20 cellular contexts compared by ENCODE assay signal in the genomic region with DNA sequence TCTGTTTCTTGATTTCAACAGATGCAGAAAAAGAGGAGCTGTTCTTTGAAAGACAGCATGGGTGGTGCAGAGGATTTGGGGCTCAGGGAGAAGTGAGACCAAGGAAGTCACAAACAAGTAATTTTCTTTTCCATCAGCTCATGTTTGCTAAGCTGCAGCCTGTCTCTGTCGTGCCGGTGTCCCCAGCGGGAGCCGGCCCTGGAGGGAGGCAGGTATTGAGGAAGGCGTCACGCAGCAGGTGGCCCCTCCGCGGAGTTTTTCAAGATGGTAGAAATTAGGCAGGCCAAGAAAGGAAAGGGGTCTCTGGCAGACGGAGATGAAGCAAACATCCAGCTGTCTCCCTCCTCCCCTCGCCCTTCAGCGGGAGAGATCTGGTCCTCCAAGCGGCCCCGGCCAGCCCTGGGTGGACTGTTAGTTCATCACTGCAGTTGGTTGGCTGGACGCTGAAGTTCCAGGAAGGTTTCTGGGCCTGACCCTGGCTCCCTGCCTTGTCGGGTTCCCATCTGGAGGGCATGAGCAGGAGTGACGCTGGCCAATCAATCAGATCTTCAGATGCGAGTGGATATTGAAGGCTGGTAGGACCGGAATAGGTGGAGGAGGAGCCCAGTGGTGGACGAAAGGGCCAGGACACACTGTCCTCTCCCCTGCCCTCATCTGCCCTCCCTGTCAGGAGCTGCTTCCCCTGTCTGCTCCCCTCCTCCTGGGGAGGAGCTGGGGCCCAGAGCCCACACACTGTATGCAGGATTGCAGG. TPM values are rescaled to one million over a fixed set of nuclear protein-coding genes. Genes with fewer than 3 reads are reported as not detected.
A peak's percentile ranks its signal among the peaks of the same experiment; 100 is the strongest.
DNase-seq lines count a peak whose midpoint lies in the region; ATAC-seq, FAIRE-seq and TF ChIP-seq lines count a peak whose summit lies in the region.
"Had no signal": no experiment of that assay in that cellular context is flagged by ENCODE, and none has a peak within 500 bp of the region (broad histone marks: within the 10 kb centered on the region; RNA-seq: fewer than 3 reads in every experiment).

No MANE protein-coding gene starts in this region.

- H3K27ac ChIP-seq in astrocyte (ENCODE audit: low read depth, low read length) (no peak overlapping the region), neuronal stem cell (replicated peaks; ENCODE audit: low read length) (peak overlapping the region; percentile 51), H9 (ENCODE audit: insufficient read length, low read depth, low read length) (no peak overlapping the region)
- H3K27ac ChIP-seq: adrenal gland had no signal

- H4K91ac ChIP-seq in neuronal stem cell (ENCODE audit: low read depth, low read length, poor library complexity): no peak overlapping the region
- H4K91ac ChIP-seq in H9 (ENCODE audit: insufficient read length, low read depth, low read length): no peak overlapping the region

- peaks cover 30% of the 10 kb centered on the region for H3K27me3 Mint-ChIP-seq in astrocyte (ENCODE audit: low read depth, unreplicated experiment)
- peaks cover 7% of the 10 kb centered on the region; the same call in 1 of the 2 replicates for H3K27me3 Mint-ChIP-seq in H9 (ENCODE audit: low read depth)
- H3K27me3 Mint-ChIP-seq: activated T-helper 17 cell treated with anti-CD3 and anti-CD28 coated beads, Interleukin-2, amount 50 U/mL, for 72 hours had no signal

- no peak overlapping the region for H3K27ac Mint-ChIP-seq in astrocyte (ENCODE audit: unreplicated experiment)
- no peak overlapping the region for H3K27ac Mint-ChIP-seq in H9
- H3K27ac Mint-ChIP-seq: activated T-helper 17 cell treated with anti-CD3 and anti-CD28 coated beads, Interleukin-2, amount 50 U/mL, for 72 hours had no signal

- ATAC-seq in GM21723 (IDR thresholded peaks at IDR 0.05; ENCODE audit: unreplicated experiment): peak; percentile 10
- ATAC-seq: activated T-helper 17 cell treated with anti-CD3 and anti-CD28 coated beads, Interleukin-2, amount 50 U/mL, for 72 hours had no signal

- H3K4me3 Mint-ChIP-seq in astrocyte (ENCODE audit: unreplicated experiment) (no peak overlapping the region), H9 (no peak overlapping the region; a peak in 1 of 5 replicates)
- H3K4me3 Mint-ChIP-seq: activated T-helper 17 cell treated with anti-CD3 and anti-CD28 coated beads, Interleukin-2, amount 50 U/mL, for 72 hours had no signal

- H2BK20ac ChIP-seq in H9 (ENCODE audit: low read depth, low read length, poor library complexity, severe bottlenecking): no peak overlapping the region

- H3K79me2 ChIP-seq in astrocyte (ENCODE audit: insufficient read depth, low read length) (no peaks in the 10 kb centered on the region), H9 (ENCODE audit: insufficient read depth, low read length) (no peaks in the 10 kb centered on the region)

- WGBS in neuronal stem cell (ENCODE audit: extremely low coverage in 2 of 2, insufficient read length in 2 of 2, insufficient replicate concordance in 1 of 2), 2 donors: no CpG with 5 or more reads among the region's 19 CpGs
- no CpG with 5 or more reads among the region's 19 CpGs for WGBS in H9 (ENCODE audit: extremely low coverage, insufficient read length, low lambda C conversion rate)

- H3K56ac ChIP-seq in H9 (ENCODE audit: insufficient read length, low read depth, low read length): no peak overlapping the region

- no peak overlapping the region for H2BK12ac ChIP-seq in neuronal stem cell (ENCODE audit: low read length)
- H2BK12ac ChIP-seq in H9 (ENCODE audit: insufficient read length, low read depth, low read length): no peak overlapping the region

- H3K36me3 Mint-ChIP-seq in astrocyte (ENCODE audit: low read depth, unreplicated experiment) (no peaks in the 10 kb centered on the region), H9 (ENCODE audit: insufficient read depth in 1 of 3, low read depth in 3 of 3) (no peaks in the 10 kb centered on the region)

- H3K79me1 ChIP-seq in neuronal stem cell (ENCODE audit: low read depth, low read length) (peaks cover 1% of the 10 kb centered on the region), H9 (ENCODE audit: insufficient read depth, low read depth, low read length, poor library complexity, severe bottlenecking) (no peaks in the 10 kb centered on the region)

- H3K4me1 Mint-ChIP-seq in astrocyte (ENCODE audit: low read depth, unreplicated experiment) (no peaks in the 10 kb centered on the region), H9 (peaks cover 15 to 25% of the 10 kb centered on the region in 2 experiments)
- H3K4me1 Mint-ChIP-seq: activated T-helper 17 cell treated with anti-CD3 and anti-CD28 coated beads, Interleukin-2, amount 50 U/mL, for 72 hours had no signal

- peak overlapping the region; percentile 63 for H2BK5ac ChIP-seq in neuronal stem cell (ENCODE audit: low read length)
- no peak overlapping the region for H2BK5ac ChIP-seq in H9 (ENCODE audit: insufficient read length, low read length)

- peak overlapping the region; percentile 21 for H2AFZ ChIP-seq in astrocyte (ENCODE audit: low read depth, low read length)
- peak overlapping the region; percentile 50 for H2AFZ ChIP-seq in neuronal stem cell (ENCODE audit: low read length)
- H2AFZ ChIP-seq in H9 (ENCODE audit: low read length): no peak overlapping the region

- DNase-seq in MV-4-11 (lab: John Stamatoyannopoulos, UW) (peak; percentile 8), astrocyte (ENCODE audit: low read depth) (no peak), neuronal stem cell (ENCODE audit: low spot score) (no peak), H9 (no peak), NCI-H446 treated with DMSO at 0.1 percent for 48 hours (lab: John Stamatoyannopoulos, UW) (no peak)
- DNase-seq in stimulated activated naive CD4-positive, alpha-beta T cell (lab: John Stamatoyannopoulos, UW): no peak
- no peak for DNase-seq in activated T-cell treated with anti-CD3 and anti-CD28 coated beads, Interleukin-2, amount 50 U/mL, for 48 hours
- DNase-seq: activated CD8-positive, alpha-beta memory T cell treated with anti-CD3 and anti-CD28 coated beads for 24 hours; Calu3; central memory CD4-positive, alpha-beta T cell; GF-D8; Karpas-422; kidney; NCI-H2029 treated with DMSO at 0.1 percent for 48 hours; stimulated activated CD4-positive, alpha-beta T cell treated with anti-CD3 and anti-CD28 coated beads, Interleukin-2, amount 100 ng/mL, for 24 hours; T-helper 1 cell had no signal

- peak overlapping the region; percentile 74 for H2BK15ac ChIP-seq in neuronal stem cell (ENCODE audit: low read length)
- no peak overlapping the region for H2BK15ac ChIP-seq in H9 (ENCODE audit: low read depth, low read length)

- H3K4me3 ChIP-seq in astrocyte (ENCODE audit: insufficient read depth, low read depth, low read length): no peak overlapping the region
- H3K4me3 ChIP-seq in neuronal stem cell (ENCODE audit: low read length in 2 of 2): no peak overlapping the region
- H3K4me3 ChIP-seq: adrenal gland had no signal

- H3K4ac ChIP-seq in neuronal stem cell (ENCODE audit: low read length): no peak overlapping the region
- H3K4ac ChIP-seq in H9 (ENCODE audit: low read depth, low read length): no peak overlapping the region

- no peak overlapping the region for H3K9ac ChIP-seq in astrocyte (ENCODE audit: low read length)
- no peak overlapping the region for H3K9ac ChIP-seq in neuronal stem cell (ENCODE audit: low read depth, low read length, poor library complexity)
- no peak overlapping the region for H3K9ac ChIP-seq in H9 (ENCODE audit: extremely low read depth, insufficient read length, low read length)

- H3K4me1 ChIP-seq in astrocyte (ENCODE audit: insufficient read depth, low read length) (no peaks in the 10 kb centered on the region), neuronal stem cell (ENCODE audit: control insufficient read depth in 2 of 2, insufficient read depth in 1 of 2, low read depth in 1 of 2, low read length in 2 of 2) (peaks cover 0 to 8% of the 10 kb centered on the region in 2 donors), H9 (ENCODE audit: insufficient read depth, low read length) (no peaks in the 10 kb centered on the region)
- H3K4me1 ChIP-seq: adrenal gland had no signal

- H2BK120ac ChIP-seq in neuronal stem cell (ENCODE audit: low read depth, low read length) (peak overlapping the region; percentile 65), H9 (ENCODE audit: low read depth, low read length, poor library complexity, severe bottlenecking) (no peak overlapping the region)

- H3K23ac ChIP-seq in neuronal stem cell (ENCODE audit: low read depth, low read length, poor library complexity): peak overlapping the region; percentile 44
- no peak overlapping the region for H3K23ac ChIP-seq in H9 (ENCODE audit: insufficient read length, low read depth, low read length)

- H3K4me2 ChIP-seq in astrocyte (ENCODE audit: low read length): no peak overlapping the region
- H3K4me2 ChIP-seq in neuronal stem cell (ENCODE audit: insufficient read depth, low read length, poor library complexity, severe bottlenecking): no peak overlapping the region
- H3K4me2 ChIP-seq in H9 (ENCODE audit: insufficient read depth, insufficient read length, low read length): no peak overlapping the region

- H3K27me3 ChIP-seq in astrocyte (ENCODE audit: insufficient read depth, low read length) (peaks cover 10% of the 10 kb centered on the region), neuronal stem cell (ENCODE audit: control insufficient read depth in 3 of 3, insufficient read depth in 3 of 3, low read depth in 1 of 3, low read length in 3 of 3) (peaks cover 0 to 22% (median 0%) of the 10 kb centered on the region in 3 experiments), H9 (ENCODE audit: insufficient read depth, low read length) (no peaks in the 10 kb centered on the region)
- H3K27me3 ChIP-seq: adrenal gland had no signal

- H4K20me1 ChIP-seq in astrocyte (ENCODE audit: insufficient read depth, low read length): no peaks in the 10 kb centered on the region
- no peaks in the 10 kb centered on the region for H4K20me1 ChIP-seq in H9 (ENCODE audit: control insufficient read depth, insufficient read depth, insufficient read length)

- no peak for FAIRE-seq in astrocyte (lab: Jason Lieb, UNC)

- no peak overlapping the region for H4K5ac ChIP-seq in H9 (ENCODE audit: insufficient read length, low read depth, low read length)

- peak overlapping the region; percentile 90 for H3K18ac ChIP-seq in neuronal stem cell (ENCODE audit: low read length)
- H3K18ac ChIP-seq in H9 (ENCODE audit: insufficient read length, low read depth, low read length): no peak overlapping the region

- H3K14ac ChIP-seq in neuronal stem cell (ENCODE audit: low read length) (peak overlapping the region; percentile 14), H9 (ENCODE audit: insufficient read depth, low read length) (no peak overlapping the region)

- H4K8ac ChIP-seq in neuronal stem cell (ENCODE audit: low read depth, low read length): no peak overlapping the region
- no peak overlapping the region for H4K8ac ChIP-seq in H9 (replicated peaks; ENCODE audit: insufficient read length, low read depth, low read length)

- no peaks in the 10 kb centered on the region for H3K23me2 ChIP-seq in H9 (ENCODE audit: insufficient read length, low read depth, low read length, poor library complexity, severe bottlenecking)

- peaks cover 3% of the 10 kb centered on the region for H3K9me3 Mint-ChIP-seq in astrocyte (ENCODE audit: unreplicated experiment)
- peaks cover 0 to 2% of the 10 kb centered on the region in 2 experiments; a peak in 2 of 5 replicates for H3K9me3 Mint-ChIP-seq in H9
- H3K9me3 Mint-ChIP-seq: activated T-helper 17 cell treated with anti-CD3 and anti-CD28 coated beads, Interleukin-2, amount 50 U/mL, for 72 hours had no signal

- H3K36me3 ChIP-seq in astrocyte (ENCODE audit: insufficient read depth, low read length): no peaks in the 10 kb centered on the region
- no peaks in the 10 kb centered on the region for H3K36me3 ChIP-seq in neuronal stem cell (replicated peaks in 1 of 2; ENCODE audit: control insufficient read depth in 2 of 2, insufficient read depth in 2 of 2, low read length in 2 of 2)
- H3K36me3 ChIP-seq: adrenal gland had no signal

- H3K9me3 ChIP-seq in astrocyte (ENCODE audit: insufficient read depth, low read depth, low read length) (no peaks in the 10 kb centered on the region), neuronal stem cell (replicated peaks in 1 of 2; ENCODE audit: control insufficient read depth in 2 of 2, insufficient read depth in 1 of 2, low read depth in 1 of 2, low read length in 2 of 2) (peaks cover 0 to 6% of the 10 kb centered on the region in 2 donors), H9 (ENCODE audit: control insufficient read depth, low read depth, low read length) (no peaks in the 10 kb centered on the region)
- H3K9me3 ChIP-seq: adrenal gland had no signal

- TF ChIP-seq CTCF in astrocyte (IDR thresholded peaks at IDR 0.05; ENCODE audit: insufficient read depth, low read depth, low read length) (no peak), H9 (conservative IDR thresholded peaks at IDR 0.05) (no peak)

- H2AK5ac ChIP-seq in neuronal stem cell (ENCODE audit: low read depth, low read length) (peak overlapping the region; percentile 6), H9 (ENCODE audit: insufficient read length, low read length) (no peak overlapping the region)

- no peak overlapping the region for H3T11ph ChIP-seq in H9 (ENCODE audit: low read length)

RNA-seq across cellular contexts. Expression of gene MUC4, which starts 27.7 kb away (rescaled TPM):
- total RNA-seq in astrocyte (0.02 and 0.05 TPM in 2 replicates), H9 (2021) (0.70 and 1.2 TPM in 2 replicates)
- 0.03 TPM for polyA plus RNA-seq in neuronal stem cell (2013, experiment 1 of 2)
- polyA plus RNA-seq in neuronal stem cell (2013, experiment 2 of 2): not detected
- total RNA-seq: mesenteric fat pad had no signal
